In the genomic region with DNA sequence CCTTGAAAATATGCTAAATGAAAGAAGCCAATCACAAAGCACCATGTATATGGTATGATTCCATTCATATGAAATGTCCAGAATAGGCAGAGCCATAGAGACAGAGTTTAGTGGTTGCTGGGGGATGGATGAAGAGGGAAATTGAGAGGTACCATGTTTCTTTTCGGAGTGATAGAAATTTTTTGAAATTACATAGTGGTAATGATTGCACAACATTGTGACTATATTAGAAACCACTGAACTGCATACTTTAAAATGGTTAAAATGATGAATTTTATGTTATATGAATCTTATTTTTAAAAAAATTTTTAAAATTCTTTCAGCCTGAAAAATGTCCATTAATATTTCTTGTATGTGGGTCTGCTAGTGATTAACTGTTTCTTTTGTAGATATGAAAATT, we compare ENCODE assay signal across 2 cellular contexts.
TF ChIP-seq lines count a peak whose summit lies in the region.

No MANE protein-coding gene starts in this region.

TF ChIP-seq in HepG2, 621 proteins besides CTCF, POLR2A, EP300 and RAD21:
- peak; percentile 59; the same call in 1 of the 2 replicates for TF ChIP-seq CEBPB (IDR thresholded peaks at IDR 0.05; ENCODE audit: borderline replicate concordance, low read depth, low read length)
- TF ChIP-seq, protein P1, sequence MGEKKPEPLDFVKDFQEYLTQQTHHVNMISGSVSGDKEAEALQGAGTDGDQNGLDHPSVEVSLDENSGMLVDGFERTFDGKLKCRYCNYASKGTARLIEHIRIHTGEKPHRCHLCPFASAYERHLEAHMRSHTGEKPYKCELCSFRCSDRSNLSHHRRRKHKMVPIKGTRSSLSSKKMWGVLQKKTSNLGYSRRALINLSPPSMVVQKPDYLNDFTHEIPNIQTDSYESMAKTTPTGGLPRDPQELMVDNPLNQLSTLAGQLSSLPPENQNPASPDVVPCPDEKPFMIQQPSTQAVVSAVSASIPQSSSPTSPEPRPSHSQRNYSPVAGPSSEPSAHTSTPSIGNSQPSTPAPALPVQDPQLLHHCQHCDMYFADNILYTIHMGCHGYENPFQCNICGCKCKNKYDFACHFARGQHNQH (CRISPR knock-in tag; IDR thresholded peaks at IDR 0.05), result no peak
- TF ChIP-seq, protein P2, sequence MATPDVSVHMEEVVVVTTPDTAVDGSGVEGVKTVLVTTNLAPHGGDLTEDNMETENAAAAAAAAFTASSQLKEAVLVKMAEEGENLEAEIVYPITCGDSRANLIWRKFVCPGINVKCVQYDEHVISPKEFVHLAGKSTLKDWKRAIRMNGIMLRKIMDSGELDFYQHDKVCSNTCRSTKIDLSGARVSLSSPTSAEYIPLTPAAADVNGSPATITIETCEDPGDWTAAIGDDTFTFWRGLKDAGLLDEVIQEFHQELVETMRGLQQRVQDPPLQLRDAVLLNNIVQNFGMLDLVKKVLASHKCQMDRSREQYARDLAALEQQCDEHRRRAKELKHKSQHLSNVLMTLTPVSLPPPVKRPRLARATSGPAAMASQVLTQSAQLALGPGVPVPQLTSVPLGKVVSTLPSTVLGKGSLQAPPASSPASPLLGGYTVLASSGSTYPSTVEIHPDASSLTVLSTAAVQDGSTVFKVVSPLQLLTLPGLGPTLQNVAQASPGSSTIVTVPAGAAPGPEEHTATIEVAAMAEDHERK (CRISPR knock-in tag; IDR thresholded peaks at IDR 0.05; ENCODE audit: low read depth), result no peak

TF ChIP-seq in IMR-90, 13 proteins besides CTCF, POLR2A, EP300 and RAD21:
- TF ChIP-seq, protein P3, sequence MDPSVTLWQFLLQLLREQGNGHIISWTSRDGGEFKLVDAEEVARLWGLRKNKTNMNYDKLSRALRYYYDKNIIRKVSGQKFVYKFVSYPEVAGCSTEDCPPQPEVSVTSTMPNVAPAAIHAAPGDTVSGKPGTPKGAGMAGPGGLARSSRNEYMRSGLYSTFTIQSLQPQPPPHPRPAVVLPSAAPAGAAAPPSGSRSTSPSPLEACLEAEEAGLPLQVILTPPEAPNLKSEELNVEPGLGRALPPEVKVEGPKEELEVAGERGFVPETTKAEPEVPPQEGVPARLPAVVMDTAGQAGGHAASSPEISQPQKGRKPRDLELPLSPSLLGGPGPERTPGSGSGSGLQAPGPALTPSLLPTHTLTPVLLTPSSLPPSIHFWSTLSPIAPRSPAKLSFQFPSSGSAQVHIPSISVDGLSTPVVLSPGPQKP (IDR thresholded peaks at IDR 0.05; ENCODE audit: borderline replicate concordance, low read depth, low read length), result no peak
- TF ChIP-seq CEBPB (IDR thresholded peaks at IDR 0.05; ENCODE audit: low read depth, low read length), result peak; percentile 70
